In the genomic region with DNA sequence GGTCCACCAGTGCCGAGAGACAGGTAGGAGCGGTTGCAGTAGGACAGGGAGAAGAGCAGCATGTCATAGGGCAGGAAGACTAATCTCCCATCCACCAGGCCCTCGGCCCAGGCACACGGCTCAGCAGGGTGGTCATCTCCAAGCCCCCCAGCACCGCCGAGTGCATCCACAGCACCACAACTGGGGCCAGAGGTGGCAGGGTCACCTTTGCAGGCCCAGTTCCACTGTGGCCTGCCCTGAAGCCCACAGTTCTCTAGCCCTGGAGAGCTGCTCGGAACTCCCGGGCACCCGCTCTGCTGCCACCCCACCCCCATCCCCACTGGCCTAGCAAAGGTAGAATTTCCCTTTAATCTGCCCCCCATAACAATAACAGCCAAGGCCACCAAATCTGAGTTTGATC, we compare ENCODE assay signal across 4 cellular contexts. TPM values are rescaled to one million over a fixed set of nuclear protein-coding genes. Genes with fewer than 3 reads are reported as not detected.
"Had no signal": no experiment of that assay in that cellular context is flagged by ENCODE, and none has a peak within 500 bp of the region (broad histone marks: within the 10 kb centered on the region; RNA-seq: fewer than 3 reads in every experiment).

No MANE protein-coding gene starts in this region.

- DNase-seq: GDM1, GF-D8 had no signal

- ATAC-seq: GM12878 had no signal

- H3K4me3 ChIP-seq: GM12878 had no signal

RNA-seq across cellular contexts. Expression of gene LRRC32, which starts 49.1 kb away (rescaled TPM):
- total RNA-seq: G401 had no signal
